ENCODE assay signal across 8 cellular contexts in the genomic region with DNA sequence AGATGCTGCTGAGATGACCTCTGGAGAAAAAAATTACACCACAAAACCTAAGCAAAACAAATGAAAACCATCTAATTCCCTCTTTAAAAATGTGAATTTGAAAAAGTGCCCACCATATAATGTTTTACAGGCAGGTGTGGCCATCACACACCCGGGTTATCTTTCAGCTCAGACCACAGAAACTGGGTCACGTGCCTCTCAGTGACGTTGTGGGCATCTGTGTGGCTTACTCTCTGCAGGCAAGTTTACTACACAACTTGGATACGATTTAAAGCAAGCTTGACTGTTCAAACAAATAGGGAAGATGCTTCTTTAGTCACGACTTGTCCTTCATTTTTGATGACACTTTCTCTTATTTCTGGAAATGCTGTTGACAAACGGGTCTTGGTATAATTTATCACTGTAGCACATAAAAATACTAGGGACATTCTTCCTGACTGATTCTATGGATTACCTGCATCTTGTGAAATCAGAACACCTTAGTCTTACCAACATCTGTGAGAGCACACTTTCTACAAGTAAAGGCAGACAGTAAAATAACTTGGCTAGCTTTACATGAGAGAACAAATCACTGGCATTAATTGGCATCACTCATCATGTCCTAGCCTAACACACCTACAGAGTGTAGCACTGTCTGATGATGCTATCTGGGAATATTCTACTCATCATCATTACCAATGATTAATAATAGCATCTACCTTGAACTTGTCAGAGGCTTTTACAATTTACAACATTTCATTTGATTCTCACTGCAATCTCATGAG.
DNase-seq lines count a peak whose midpoint lies in the region; ATAC-seq lines count a peak whose summit lies in the region.

No MANE protein-coding gene starts in this region.

- H3K4me3 Mint-ChIP-seq in central memory CD8-positive, alpha-beta T cell, result peak overlapping the region; percentile 61

- H3K9me3 Mint-ChIP-seq in central memory CD8-positive, alpha-beta T cell, result no peaks in the 10 kb centered on the region

- DNase-seq in RPMI8226, result peak; percentile 91
- DNase-seq in central memory CD8-positive, alpha-beta T cell (ENCODE audit: low spot score in 2 of 2), result peak; percentile 41 to 81
- DNase-seq in NCI-H2171 (lab: John Stamatoyannopoulos, UW), result no peak
- DNase-seq in dermis blood vessel endothelial cell, result no peak
- DNase-seq in NCI-H526 treated with DMSO at 0.1 percent for 48 hours (lab: John Stamatoyannopoulos, UW), result no peak
- no peak for DNase-seq in dedifferentiated amniotic fluid mesenchymal stem cell (ENCODE audit: extremely low spot score)

- ATAC-seq in GM18520 (IDR thresholded peaks at IDR 0.05; ENCODE audit: unreplicated experiment), result peak; percentile 98
- peak; percentile 100 for ATAC-seq in HG02763 (IDR thresholded peaks at IDR 0.05; ENCODE audit: unreplicated experiment)
- ATAC-seq in central memory CD8-positive, alpha-beta T cell (replicated peaks; ENCODE audit: extremely low read depth, poor library complexity, severe bottlenecking), result peak; percentile 61

- peaks cover 15% of the 10 kb centered on the region for H3K36me3 Mint-ChIP-seq in central memory CD8-positive, alpha-beta T cell (ENCODE audit: insufficient read depth)

- peak overlapping the region; percentile 95 for H3K27ac Mint-ChIP-seq in central memory CD8-positive, alpha-beta T cell (ENCODE audit: low read depth)

- H3K27me3 Mint-ChIP-seq in central memory CD8-positive, alpha-beta T cell, result no peaks in the 10 kb centered on the region

- peaks cover 39% of the 10 kb centered on the region for H3K4me1 Mint-ChIP-seq in central memory CD8-positive, alpha-beta T cell

Comparison
In these comparisons a context has a peak if more than half of its experiments do, and no peak if none do; other contexts are left out.
1. DNase-seq: peak in RPMI8226 (single experiment) and central memory CD8-positive, alpha-beta T cell (2 of 2); none in NCI-H2171 (single experiment), dermis blood vessel endothelial cell (single experiment), NCI-H526 treated with DMSO at 0.1 percent for 48 hours (single experiment) and dedifferentiated amniotic fluid mesenchymal stem cell (single experiment).
2. Peak in every context shown above with its lines, with median percentiles within 50 percentile points of each other: ATAC-seq.